In the genomic region with DNA sequence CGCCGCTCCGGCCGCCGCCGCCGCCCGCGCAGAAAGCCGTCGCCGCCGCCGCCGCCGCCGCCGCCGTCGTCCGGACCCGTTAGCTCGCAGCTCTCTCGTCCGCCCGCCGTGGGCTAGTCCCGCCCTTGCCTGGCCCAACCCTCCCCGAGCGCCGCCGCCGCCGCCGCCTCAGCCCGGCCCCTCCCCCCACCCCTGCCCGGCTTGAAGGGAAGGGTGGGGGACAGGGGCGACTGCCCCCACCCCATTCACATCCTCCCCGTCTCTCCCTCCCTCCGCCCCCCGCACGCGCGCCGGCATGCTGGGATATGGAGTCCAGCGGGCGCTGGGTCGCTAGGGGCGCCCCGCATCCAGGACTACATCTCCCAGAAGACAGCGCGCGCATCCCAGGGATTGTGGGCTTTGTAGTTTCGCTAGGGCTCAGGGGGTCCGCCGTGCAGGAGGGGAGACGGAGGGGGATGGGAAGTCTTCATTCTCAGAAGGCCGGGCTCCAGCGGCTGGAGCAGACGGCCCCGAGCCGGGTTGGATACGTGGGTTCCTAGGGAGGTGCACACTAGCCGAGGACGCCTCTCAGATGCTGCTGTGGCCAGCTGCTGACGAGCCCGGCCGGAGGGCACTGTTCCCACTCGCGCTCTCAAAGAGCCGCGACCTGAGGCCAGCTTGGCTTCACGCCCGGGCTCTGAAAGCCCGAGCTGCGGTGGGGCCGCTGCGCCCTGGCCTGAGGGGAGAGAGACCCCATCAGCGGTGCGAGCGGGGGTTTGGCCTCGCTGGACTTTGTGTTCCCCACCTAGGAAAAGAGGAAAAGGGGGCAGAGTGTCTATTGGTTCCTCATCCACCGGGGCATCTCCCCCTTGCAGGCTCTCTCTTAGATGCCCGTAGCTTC, we compare ENCODE assay signal across 8 cellular contexts. TPM values are rescaled to one million over a fixed set of nuclear protein-coding genes. Genes with fewer than 3 reads are reported as not detected.
DNase-seq lines count a peak whose midpoint lies in the region; ATAC-seq, FAIRE-seq and TF ChIP-seq lines count a peak whose summit lies in the region.

A gene with protein sequence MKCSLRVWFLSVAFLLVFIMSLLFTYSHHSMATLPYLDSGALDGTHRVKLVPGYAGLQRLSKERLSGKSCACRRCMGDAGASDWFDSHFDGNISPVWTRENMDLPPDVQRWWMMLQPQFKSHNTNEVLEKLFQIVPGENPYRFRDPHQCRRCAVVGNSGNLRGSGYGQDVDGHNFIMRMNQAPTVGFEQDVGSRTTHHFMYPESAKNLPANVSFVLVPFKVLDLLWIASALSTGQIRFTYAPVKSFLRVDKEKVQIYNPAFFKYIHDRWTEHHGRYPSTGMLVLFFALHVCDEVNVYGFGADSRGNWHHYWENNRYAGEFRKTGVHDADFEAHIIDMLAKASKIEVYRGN (minus strand): TSS at position 118 of the 880 bp plus-strand sequence. CDS start 40,570 bp downstream, outside the sequence.

- no peak for TF ChIP-seq POLR2A in GM12892 (IDR thresholded peaks at IDR 0.05; ENCODE audit: low read depth, low read length)
- no peak for TF ChIP-seq POLR2A in vagina (IDR thresholded peaks at IDR 0.05)

- intact Hi-C loops in T-helper 2 cell treated with Interferon-gamma antibody and Interleukin-4, amounts not matched to agents 100 ng/mL and 5 ng/mL, for 36 hours (cut with micrococcal nuclease): loop anchor here (1.0 to 10.0 kb wide), 4 partner anchors 15 to 86 kb away; a partner anchor contains a TSS
- intact Hi-C loops in right cardiac atrium (cut with DNase I): loop anchor here in 2 of 4 donors (10.0 kb wide), 1 partner anchor 54 kb away; no protein-coding TSS in a partner anchor
- intact Hi-C loops in vagina (cut with DNase I): no loop called here

- FAIRE-seq in GM12892 (lab: Jason Lieb, UNC): peak; percentile 84

- H3K36me3 ChIP-seq in rectal smooth muscle tissue (ENCODE audit: control insufficient read depth, insufficient read depth, low read length) (no peaks in the 10 kb centered on the region), vagina (no peaks in the 10 kb centered on the region)

- H3K4me1 ChIP-seq in right cardiac atrium (ENCODE audit: control insufficient read depth, insufficient read depth, low read length) (peaks cover 16% of the 10 kb centered on the region), rectal smooth muscle tissue (ENCODE audit: control insufficient read depth, insufficient read depth, low read length) (peaks cover 9% of the 10 kb centered on the region), vagina (peaks cover 38% of the 10 kb centered on the region)

- ATAC-seq in HG02798 (IDR thresholded peaks at IDR 0.05; ENCODE audit: poor library complexity, unreplicated experiment): peak; percentile 90
- peak; percentile 98 to 99 for ATAC-seq in right cardiac atrium

- DNase-seq in GM12892 (ENCODE audit: insufficient read length) (peak; percentile 95), NCI-H146 (lab: John Stamatoyannopoulos, UW) (peak; percentile 90), anterior cingulate cortex (lab: John Stamatoyannopoulos, UW) (peak; percentile 63 to 98 (median 94)), right cardiac atrium (peak; percentile 96 to 99 (median 99)), vagina (ENCODE audit: extremely low spot score in 2 of 2) (peak in 1 of 2 donors; percentile 94)

- WGBS in right cardiac atrium: under 1% methylated on average over 83 of the region's 84 CpGs

- H3K4me3 ChIP-seq in right cardiac atrium (ENCODE audit: low read length): peak within 1 kb of the TSS; percentile 93
- peak within 1 kb of the TSS; percentile 92 for H3K4me3 ChIP-seq in rectal smooth muscle tissue (ENCODE audit: low read length)
- peak within 1 kb of the TSS; percentile 69 to 84 for H3K4me3 ChIP-seq in vagina

- no peak for TF ChIP-seq CTCF in vagina (IDR thresholded peaks at IDR 0.05)

- H3K27ac ChIP-seq in right cardiac atrium (ENCODE audit: low read length) (peak within 1 kb of the TSS; percentile 68), rectal smooth muscle tissue (ENCODE audit: low read depth, low read length) (peak within 1 kb of the TSS; percentile 74), vagina (peak within 1 kb of the TSS; percentile 73)

- H3K9me3 ChIP-seq in right cardiac atrium (ENCODE audit: control insufficient read depth, low read length) (no peaks in the 10 kb centered on the region), vagina (no peaks in the 10 kb centered on the region)

- peak within 1 kb of the TSS; percentile 16 for H3K9ac ChIP-seq in rectal smooth muscle tissue (ENCODE audit: low read length)

- H3K27me3 ChIP-seq in right cardiac atrium (ENCODE audit: control insufficient read depth, insufficient read depth): no peaks in the 10 kb centered on the region
- no peaks in the 10 kb centered on the region for H3K27me3 ChIP-seq in rectal smooth muscle tissue (ENCODE audit: control insufficient read depth, insufficient read depth, low read length)
- H3K27me3 ChIP-seq in vagina: no peaks in the 10 kb centered on the region

RNA-seq across cellular contexts. Expression of the gene that starts here (rescaled TPM):
- polyA plus RNA-seq in GM12892 (2012; ENCODE audit: missing spikeins): 37.6 TPM
- total RNA-seq in T-helper 2 cell treated with Interferon-gamma antibody and Interleukin-4, amounts not matched to agents 100 ng/mL and 5 ng/mL, for 36 hours: 25.7 and 28.4 TPM in 2 replicates
- 10 to 100 TPM; 15.4 to 21.3 (median 19.9) TPM for total RNA-seq in right cardiac atrium
- 13.3 TPM for polyA plus RNA-seq in right cardiac atrium
- total RNA-seq in vagina: 14.0 TPM
